In the genomic region with DNA sequence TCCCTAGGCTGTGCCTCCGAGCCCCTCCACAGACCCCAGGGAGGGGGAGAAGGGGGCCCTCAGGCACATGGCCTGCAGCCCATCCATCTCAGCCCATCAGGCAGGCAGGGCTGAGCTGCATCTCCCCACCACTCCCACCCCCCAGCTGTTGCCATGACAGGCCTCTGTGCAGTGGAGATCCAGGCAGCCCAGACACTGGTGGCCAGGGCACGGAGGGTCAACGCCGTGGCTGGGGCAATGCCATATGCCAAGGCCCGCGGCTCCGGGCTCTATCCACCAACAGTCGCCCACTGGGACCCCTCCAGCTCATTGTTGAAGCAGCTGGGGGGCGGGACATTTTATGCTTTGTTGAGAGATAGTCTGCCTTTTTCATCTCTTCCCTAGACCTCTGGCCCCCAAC, we compare ENCODE assay signal across 29 cellular contexts.
"Had no signal": no experiment of that assay in that cellular context is flagged by ENCODE, and none has a peak within 500 bp of the region (broad histone marks: within the 10 kb centered on the region; RNA-seq: fewer than 3 reads in every experiment).

No MANE protein-coding gene starts in this region.

- H3K4me3 Mint-ChIP-seq: activated CD4-positive, alpha-beta T cell treated with anti-CD3 and anti-CD28 coated beads, Interleukin-2, amount 10 ng/mL, durations not matched to agents 7 days and 5 days; activated CD8-positive, alpha-beta T cell treated with anti-CD3 and anti-CD28 coated beads, Interleukin-2, amount 10 ng/mL, durations not matched to agents 7 days and 5 days; activated naive CD4-positive, alpha-beta T cell treated with anti-CD3 and anti-CD28 coated beads for 36 hours; activated T-cell treated with anti-CD3 and anti-CD28 coated beads, Interleukin-2, amount 50 U/mL, for 4 hours; activated T-helper 1 cell treated with anti-CD3 and anti-CD28 coated beads, Interleukin-12 subunit alpha, Interleukin-12 subunit beta, Interleukin-2, Interleukin-4 antibody, amounts not matched to agents 30 ng/mL and 10 ng/mL and 1 ng/mL, durations not matched to agents 14 hours and 24 hours and 36 hours had no signal

- H3K36me3 Mint-ChIP-seq: activated naive CD4-positive, alpha-beta T cell treated with anti-CD3 and anti-CD28 coated beads, Interleukin-2, amount 50 U/mL, for 72 hours had no signal

- H3K27ac Mint-ChIP-seq: activated CD4-positive, alpha-beta T cell treated with anti-CD3 and anti-CD28 coated beads, Interleukin-2, amount 10 ng/mL, durations not matched to agents 7 days and 5 days; activated CD8-positive, alpha-beta T cell treated with anti-CD3 and anti-CD28 coated beads, Interleukin-2, amount 10 ng/mL, durations not matched to agents 7 days and 5 days; activated naive CD4-positive, alpha-beta T cell treated with anti-CD3 and anti-CD28 coated beads for 36 hours; activated naive CD4-positive, alpha-beta T cell treated with anti-CD3 and anti-CD28 coated beads, Interleukin-2, amount 50 U/mL, for 72 hours; activated T-helper 1 cell treated with anti-CD3 and anti-CD28 coated beads, Interleukin-12 subunit alpha, Interleukin-12 subunit beta, Interleukin-2, Interleukin-4 antibody, amounts not matched to agents 30 ng/mL and 10 ng/mL and 1 ng/mL, durations not matched to agents 14 hours and 24 hours and 36 hours had no signal

- ATAC-seq: activated CD8-positive, alpha-beta T cell treated with anti-CD3 and anti-CD28 coated beads, Interleukin-2, amount 10 ng/mL, durations not matched to agents 7 days and 5 days; activated naive CD4-positive, alpha-beta T cell treated with anti-CD3 and anti-CD28 coated beads, Interleukin-2, amount 50 U/mL, for 72 hours; activated T-cell treated with anti-CD3 and anti-CD28 coated beads, Interleukin-2, amount 50 U/mL, for 4 hours; body of pancreas; PC-3; SK-N-SH treated with all-trans-retinoic acid at 6 μM for 48 hours had no signal

- DNase-seq: activated CD4-positive, alpha-beta T cell treated with anti-CD3 and anti-CD28 coated beads for 1 hour; activated CD4-positive, alpha-beta T cell treated with anti-CD3 and anti-CD28 coated beads, Interleukin-2, amount 10 ng/mL, durations not matched to agents 7 days and 5 days; activated CD4-positive, alpha-beta T cell treated with anti-CD3 and anti-CD28 coated beads, Interleukin-2, amount 50 U/mL, for 48 hours; activated CD4-positive, CD25-positive, alpha-beta regulatory T cell; activated CD8-positive, alpha-beta T cell treated with anti-CD3 and anti-CD28 coated beads, Interleukin-2, amount 10 ng/mL, durations not matched to agents 7 days and 5 days; activated gamma-delta T cell treated with Interleukin-2 at 50 U/mL for 16 hours; activated naive CD4-positive, alpha-beta T cell treated with anti-CD3 and anti-CD28 coated beads for 36 hours; activated T-cell treated with anti-CD3 and anti-CD28 coated beads, Interleukin-2, amount 50 U/mL, for 4 hours; adrenal gland; body of pancreas; Kasumi-1; KG1; MG63; NCI-H1092; NCI-H1436 treated with DMSO at 0.1 percent for 48 hours; NCI-H1694 treated with DMSO at 0.1 percent for 48 hours; NCI-H2029; NCI-H345; NCI-H524 treated with DMSO at 0.1 percent for 48 hours; NK-92 treated with Interleukin-12 subunit alpha and Interleukin-12 subunit beta, amount 100 ng/mL, for 24 hours; PC-3; Peyer's patch; RPMI8226; SHP77 treated with DMSO at 0.1 percent for 48 hours; T1000; WERI-Rb-1 had no signal

- H3K4me1 Mint-ChIP-seq: activated CD4-positive, alpha-beta T cell treated with anti-CD3 and anti-CD28 coated beads, Interleukin-2, amount 10 ng/mL, durations not matched to agents 7 days and 5 days had no signal

- H3K9me3 Mint-ChIP-seq: activated CD4-positive, alpha-beta T cell treated with anti-CD3 and anti-CD28 coated beads, Interleukin-2, amount 10 ng/mL, durations not matched to agents 7 days and 5 days; activated naive CD4-positive, alpha-beta T cell treated with anti-CD3 and anti-CD28 coated beads for 36 hours; activated naive CD4-positive, alpha-beta T cell treated with anti-CD3 and anti-CD28 coated beads, Interleukin-2, amount 50 U/mL, for 72 hours; activated T-cell treated with anti-CD3 and anti-CD28 coated beads, Interleukin-2, amount 50 U/mL, for 4 hours; activated T-helper 1 cell treated with anti-CD3 and anti-CD28 coated beads, Interleukin-12 subunit alpha, Interleukin-12 subunit beta, Interleukin-2, Interleukin-4 antibody, amounts not matched to agents 30 ng/mL and 10 ng/mL and 1 ng/mL, durations not matched to agents 14 hours and 24 hours and 36 hours had no signal
